In genomic region chr3:47984089-47984759, GRCh38 we compare ENCODE assay signal across 1 cellular context.
TF ChIP-seq lines count a peak whose summit lies in the region.

No MANE protein-coding gene starts in this region.

TF ChIP-seq in IMR-90, 13 proteins besides CTCF, POLR2A, EP300 and RAD21:
- TF ChIP-seq FOS (IDR thresholded peaks at IDR 0.05; ENCODE audit: low read depth, low read length): peak; percentile 69; the same call in 1 of the 2 replicates
- no peak for TF ChIP-seq USF2 (IDR thresholded peaks at IDR 0.05; ENCODE audit: low read depth, low read length)
- TF ChIP-seq MAZ (IDR thresholded peaks at IDR 0.05; ENCODE audit: borderline replicate concordance, low read depth, low read length): 0 out of 2 replicates have a peak, but pooled peaks have one; percentile 7
- TF ChIP-seq BHLHE40 (IDR thresholded peaks at IDR 0.05; ENCODE audit: low read depth, low read length): no peak
- TF ChIP-seq ELK1 (IDR thresholded peaks at IDR 0.05; ENCODE audit: borderline replicate concordance, low read depth, low read length): no peak
